ENCODE assay signal across 1 cellular context in genomic region chr2:25570161-25570840, GRCh38.
TF ChIP-seq lines count a peak whose summit lies in the region.

No MANE protein-coding gene starts in this region.

TF ChIP-seq in IMR-90, 13 proteins besides CTCF, POLR2A, EP300 and RAD21:
- TF ChIP-seq SMC3 (IDR thresholded peaks at IDR 0.05; ENCODE audit: low read depth, low read length) (no peak), BHLHE40 (IDR thresholded peaks at IDR 0.05; ENCODE audit: low read depth, low read length) (no peak), CHD1 (IDR thresholded peaks at IDR 0.05; ENCODE audit: low read depth, low read length) (no peak), ELK1 (IDR thresholded peaks at IDR 0.05; ENCODE audit: borderline replicate concordance, low read depth, low read length) (no peak), MAFK (IDR thresholded peaks at IDR 0.05; ENCODE audit: low read depth, low read length) (no peak), MXI1 (IDR thresholded peaks at IDR 0.05; ENCODE audit: borderline replicate concordance, low read depth, low read length) (no peak), FOS (IDR thresholded peaks at IDR 0.05; ENCODE audit: low read depth, low read length) (no peak)
